In genomic region chr4:80270321-80270720, GRCh38 we compare ENCODE assay signal across 17 cellular contexts. TPM values are rescaled to one million over a fixed set of nuclear protein-coding genes. Genes with fewer than 3 reads are reported as not detected.
DNase-seq lines count a peak whose midpoint lies in the region; ATAC-seq and TF ChIP-seq lines count a peak whose summit lies in the region.
"Had no signal": no experiment of that assay in that cellular context is flagged by ENCODE, and none has a peak within 500 bp of the region (broad histone marks: within the 10 kb centered on the region; RNA-seq: fewer than 3 reads in every experiment).

No MANE protein-coding gene starts in this region.

- POLR2A ChIA-PET in BJ (lab: Charles Lee) = interaction anchor here (0.7 kb wide), 1 partner anchor 11 kb away, joined by 8 read pairs; no protein-coding TSS in a partner anchor

- H3K4me3 ChIP-seq in BJ (ENCODE audit: low read depth, low read length) (peak overlapping the region; percentile 89), MG63 (peak overlapping the region; percentile 87), fibroblast of lung (replicated peaks in 1 of 4; ENCODE audit: control extremely low read depth in 1 of 4, insufficient read depth in 1 of 4, low read depth in 3 of 4, low read length in 4 of 4) (peak overlapping the region; percentile 54 to 96 (median 80))
- H3K4me3 ChIP-seq: BLaER1 had no signal

- H3K4me1 ChIP-seq in fibroblast of lung (ENCODE audit: control insufficient read depth, extremely low read depth, insufficient read depth, low read length) = peaks cover 6% of the 10 kb centered on the region

- DNase-seq in BJ (ENCODE audit: low read depth) (no peak), MG63 (no peak), fibroblast of lung (ENCODE audit: low read depth in 2 of 2) (peak in 1 of 2 donors; percentile 54), left lobe of liver (ENCODE audit: low spot score) (no peak), DMS79 (lab: John Stamatoyannopoulos, UW) (no peak), AG08395 (ENCODE audit: low spot score) (no peak), ecto neural progenitor cell (ENCODE audit: low spot score) (no peak)
- DNase-seq: ACHN; CD8-positive, alpha-beta T cell; KG1; MV-4-11; NCI-H1694 treated with DMSO at 0.1 percent for 48 hours; NCI-H2107; NCI-H510A treated with DMSO at 0.1 percent for 48 hours had no signal

- H4K20me1 ChIP-seq in fibroblast of lung (ENCODE audit: control insufficient read depth, extremely low read depth, insufficient read depth, low read length) = peaks cover 3% of the 10 kb centered on the region
- H4K20me1 ChIP-seq: BLaER1 had no signal

- H3K27me3 ChIP-seq in BJ (ENCODE audit: control insufficient read depth, insufficient read depth, low read length) (no peaks in the 10 kb centered on the region), MG63 (no peaks in the 10 kb centered on the region), fibroblast of lung (ENCODE audit: control insufficient read depth, insufficient read depth, low read length) (no peaks in the 10 kb centered on the region)
- H3K27me3 ChIP-seq: BLaER1 had no signal

- CTCF ChIA-PET in BJ (lab: Yijun Ruan, JAX) = interaction anchor here (0.7 to 2.1 kb wide), 3 partner anchors 68 to 96 kb away, joined by 3 to 5 read pairs (median 3); no protein-coding TSS in a partner anchor

- H2AFZ ChIP-seq in fibroblast of lung (ENCODE audit: low read length) = no peak overlapping the region

- peak overlapping the region; percentile 91 for H3K4me2 ChIP-seq in fibroblast of lung (ENCODE audit: extremely low read depth, insufficient read depth, low read length)
- H3K4me2 ChIP-seq: BLaER1 had no signal

- TF ChIP-seq CTCF in BJ (IDR thresholded peaks at IDR 0.05; ENCODE audit: insufficient read depth, low read depth, low read length) (no peak), fibroblast of lung (conservative IDR thresholded peaks at IDR 0.05 in 1 of 2, IDR thresholded peaks at IDR 0.05 in 1 of 2; ENCODE audit: low read depth in 1 of 2, low read length in 2 of 2) (no peak)

- H3K36me3 ChIP-seq in BJ (ENCODE audit: control insufficient read depth, insufficient read depth, low read length) (no peaks in the 10 kb centered on the region; the same call in 1 of the 2 replicates), MG63 (peaks cover 71% of the 10 kb centered on the region), fibroblast of lung (ENCODE audit: control insufficient read depth, insufficient read depth, low read length) (peaks cover 6% of the 10 kb centered on the region)
- H3K36me3 ChIP-seq: BLaER1 had no signal

- H3K27ac ChIP-seq in fibroblast of lung (ENCODE audit: insufficient read depth, low read length) = no peak overlapping the region
- H3K27ac ChIP-seq: BLaER1 had no signal

- peaks cover 96% of the 10 kb centered on the region for H3K79me2 ChIP-seq in fibroblast of lung (ENCODE audit: control insufficient read depth, insufficient read depth, low read length)

- no peak for ATAC-seq in left lobe of liver
- ATAC-seq: CD8-positive, alpha-beta T cell; Panc1 had no signal

- no peaks in the 10 kb centered on the region for H3K9me3 ChIP-seq in MG63
- H3K9me3 ChIP-seq in fibroblast of lung (ENCODE audit: control insufficient read depth, insufficient read depth, low read depth, low read length) = no peaks in the 10 kb centered on the region

- no peak overlapping the region for H3K9ac ChIP-seq in fibroblast of lung (ENCODE audit: insufficient read depth, low read length)
- H3K9ac ChIP-seq: BLaER1 had no signal

RNA-seq across cellular contexts. Expression of gene FGF5, which starts 3.9 kb away (rescaled TPM):
- polyA plus RNA-seq in BJ (2011; rRNA removed) (31.1 and 43.7 TPM in 2 replicates), fibroblast of lung (56.4 and 123 TPM in 2 replicates)
- polyA minus RNA-seq in BJ (2011; rRNA and poly(A)+ RNA removed) = 88.9 and 128 TPM in 2 replicates
- 19.4 and 20.8 TPM in 2 replicates for total RNA-seq in MG63 (2014; rRNA removed; shearing (Covaris generic); ENCODE audit: low replicate concordance)
- total RNA-seq in fibroblast of lung (5.4 and 25.8 TPM in 2 replicates), left lobe of liver (not detected)
- polyA plus RNA-seq in fibroblast of lung (2012) = 33.7 and 102 TPM in 2 replicates
- polyA minus RNA-seq in fibroblast of lung (ENCODE audit: low replicate concordance) = 90.1 and 466 TPM in 2 replicates
- total RNA-seq: SK-MEL-5 had no signal
